In genomic region chrX:15269120-15269519, GRCh38 we compare ENCODE assay signal across 19 cellular contexts. TPM values are rescaled to one million over a fixed set of nuclear protein-coding genes. Genes with fewer than 3 reads are reported as not detected.
DNase-seq lines count a peak whose midpoint lies in the region; ATAC-seq, FAIRE-seq and TF ChIP-seq lines count a peak whose summit lies in the region.
"Had no signal": no experiment of that assay in that cellular context is flagged by ENCODE, and none has a peak within 500 bp of the region (broad histone marks: within the 10 kb centered on the region; RNA-seq: fewer than 3 reads in every experiment).

No MANE protein-coding gene starts in this region.

- H2AFZ ChIP-seq in Loucy (ENCODE audit: low read length) (no peak overlapping the region), HepG2 (ENCODE audit: low read length) (no peak overlapping the region)

- TSS peak; percentile 76 for BruUV-seq in HepG2 (replicated peaks; lab: Mats Ljungman, UMichigan)

- peak overlapping the region; percentile 57 for H3K27ac Mint-ChIP-seq in CD4-positive, alpha-beta T cell

- intact Hi-C loops in CD4-positive, alpha-beta T cell (cut with DNase I, micrococcal nuclease): no loop called here
- intact Hi-C loops in body of pancreas (cut with DNase I): no loop called here
- intact Hi-C loops in HepG2 (cut with micrococcal nuclease; ENCODE audit: unreplicated experiment): loop anchor here (2.0 kb wide), 1 partner anchor 66 kb away; the partner anchor contains the start of gene PIGA
- intact Hi-C loops in heart right ventricle (cut with DNase I): no loop called here

- POLR2A ChIA-PET in CD4-positive, alpha-beta T cell (lab: Charles Lee): interaction anchor here (1.0 kb wide), 1 partner anchor 16 kb away, joined by 3 read pairs; no protein-coding TSS in a partner anchor
- POLR2A ChIA-PET in HepG2 (lab: Yijun Ruan, JAX): interaction anchor here (1.2 kb wide), 2 partner anchors 33 to 1535 kb away, joined by 3 to 4 read pairs; partner anchors contain the start of genes OFD1 and TRAPPC2

- 40 to 64% methylated on average over 1 of the region's 1 CpG for WGBS in body of pancreas, 2 donors
- 17% methylated on average over 1 of the region's 1 CpG for WGBS in HepG2 (ENCODE audit: low lambda C conversion rate)
- 85 to 100% methylated on average over 1 of the region's 1 CpG for WGBS in heart right ventricle, 2 donors

- no peak overlapping the region for H3K4me3 Mint-ChIP-seq in CD4-positive, alpha-beta T cell

- H3K9ac ChIP-seq in Loucy (ENCODE audit: low read depth, low read length, poor library complexity, severe bottlenecking) (peak overlapping the region; percentile 76), HepG2 (ENCODE audit: insufficient read depth, low read depth, low read length) (peak overlapping the region; percentile 22; the same call in 1 of the 2 replicates)

- H3K79me2 ChIP-seq in Loucy (ENCODE audit: insufficient read depth, low read length): no peaks in the 10 kb centered on the region
- no peaks in the 10 kb centered on the region for H3K79me2 ChIP-seq in HepG2 (ENCODE audit: insufficient read depth, low read length)

- TF ChIP-seq POLR2A in body of pancreas (IDR thresholded peaks at IDR 0.05): no peak
- no peak for TF ChIP-seq POLR2A in HepG2 (IDR thresholded peaks at IDR 0.05; ENCODE audit: insufficient read depth in 1 of 2, low read depth in 2 of 2, low read length in 2 of 2)

- H3K27me3 Mint-ChIP-seq in CD4-positive, alpha-beta T cell: no peaks in the 10 kb centered on the region
- H3K27me3 Mint-ChIP-seq: activated naive CD4-positive, alpha-beta T cell treated with anti-CD3 and anti-CD28 coated beads, Interleukin-2, amount 10 ng/mL, durations not matched to agents 7 days and 5 days had no signal

- H3K36me3 ChIP-seq in Loucy (ENCODE audit: insufficient read depth, low read length) (no peaks in the 10 kb centered on the region), body of pancreas (replicated peaks in 1 of 2; ENCODE audit: insufficient read depth in 1 of 2, low read depth in 2 of 2) (no peaks in the 10 kb centered on the region), HepG2 (replicated peaks in 1 of 2; ENCODE audit: control insufficient read depth in 1 of 2, insufficient read depth in 2 of 2, low read length in 2 of 2) (no peaks in the 10 kb centered on the region), heart right ventricle (no peaks in the 10 kb centered on the region)
- H3K36me3 ChIP-seq: suprapubic skin had no signal

- H3K9me3 ChIP-seq in CD4-positive, alpha-beta T cell (ENCODE audit: control insufficient read depth, low read length): no peaks in the 10 kb centered on the region
- H3K9me3 ChIP-seq in Loucy (ENCODE audit: insufficient read depth, low read depth, low read length) (no peaks in the 10 kb centered on the region), body of pancreas (no peaks in the 10 kb centered on the region), HepG2 (ENCODE audit: low read length) (no peaks in the 10 kb centered on the region), heart right ventricle (peaks cover 0 to 5% (median 0%) of the 10 kb centered on the region in 11 donors)
- H3K9me3 ChIP-seq: suprapubic skin had no signal

- TF ChIP-seq CTCF in CD4-positive, alpha-beta T cell (IDR thresholded peaks at IDR 0.05): no peak
- no peak for TF ChIP-seq CTCF in Loucy (conservative IDR thresholded peaks at IDR 0.05; ENCODE audit: low read length)
- TF ChIP-seq CTCF in body of pancreas (IDR thresholded peaks at IDR 0.05): no peak
- TF ChIP-seq CTCF in HepG2 (CRISPR knock-in tag; IDR thresholded peaks at IDR 0.05): no peak
- no peak for TF ChIP-seq CTCF in heart right ventricle (IDR thresholded peaks at IDR 0.05)

- H3K9me3 Mint-ChIP-seq in CD4-positive, alpha-beta T cell: no peaks in the 10 kb centered on the region

- no peak for FAIRE-seq in HepG2 (lab: Jason Lieb, UNC)

- H3K4me1 Mint-ChIP-seq in CD4-positive, alpha-beta T cell (ENCODE audit: low read depth): peaks cover 11% of the 10 kb centered on the region

- H4K20me1 ChIP-seq in Loucy (ENCODE audit: insufficient read depth, low read length, poor library complexity, severe bottlenecking): no peaks in the 10 kb centered on the region
- no peaks in the 10 kb centered on the region for H4K20me1 ChIP-seq in HepG2 (ENCODE audit: insufficient read depth, low read length)

- peak overlapping the region; percentile 76 for H3K4me3 ChIP-seq in Loucy (ENCODE audit: low read length, poor library complexity, severe bottlenecking)
- H3K4me3 ChIP-seq in body of pancreas: no peak overlapping the region
- peak overlapping the region in 2 of 3 experiments; percentile 19 to 60; a peak in 2 of 6 replicates for H3K4me3 ChIP-seq in HepG2 (replicated peaks in 1 of 3; ENCODE audit: insufficient read depth in 1 of 3, low read depth in 2 of 3, low read length in 3 of 3)
- H3K4me3 ChIP-seq in heart right ventricle: peak overlapping the region in 3 of 10 donors; percentile 28 to 38 (median 36)

- in situ Hi-C loops in HepG2 (cut with HindIII; ENCODE audit: extremely low pct_ligation_motif_present, low pct_unique_long_range_greater_than_20kb): no loop called here

- H3K9me2 ChIP-seq in Loucy (replicated peaks; ENCODE audit: low read depth, low read length): no peaks in the 10 kb centered on the region

- TF ChIP-seq EP300 in HepG2 (IDR thresholded peaks at IDR 0.05; ENCODE audit: low read depth in 2 of 2, low read length in 2 of 2) (no peak), HepG2 (CRISPR knock-in tag; IDR thresholded peaks at IDR 0.05; ENCODE audit: borderline replicate concordance) (no peak)

- peaks cover 8% of the 10 kb centered on the region for H3K4me1 ChIP-seq in Loucy (ENCODE audit: insufficient read depth, low read length, poor library complexity, severe bottlenecking)
- no peaks in the 10 kb centered on the region for H3K4me1 ChIP-seq in body of pancreas
- H3K4me1 ChIP-seq in HepG2 (ENCODE audit: insufficient read depth, low read length): peaks cover 40% of the 10 kb centered on the region
- H3K4me1 ChIP-seq in heart right ventricle: no peaks in the 10 kb centered on the region

- CTCF ChIA-PET in CD4-positive, alpha-beta T cell (lab: Charles Lee): no interaction called here
- CTCF ChIA-PET in HepG2 (lab: Yijun Ruan, JAX; ENCODE audit: low intra/inter-chr PET ratio, low total read pairs): no interaction called here

- no peaks in the 10 kb centered on the region for H3K36me3 Mint-ChIP-seq in CD4-positive, alpha-beta T cell (ENCODE audit: low read depth)
- H3K36me3 Mint-ChIP-seq: activated naive CD4-positive, alpha-beta T cell treated with anti-CD3 and anti-CD28 coated beads, Interleukin-2, amount 10 ng/mL, durations not matched to agents 7 days and 5 days had no signal

- no peaks in the 10 kb centered on the region for H3F3A ChIP-seq in Loucy (ENCODE audit: low read depth)

- no peak for ATAC-seq in CD4-positive, alpha-beta T cell (ENCODE audit: poor library complexity)
- ATAC-seq in body of pancreas: no peak
- ATAC-seq in HepG2: no peak
- ATAC-seq in HG03095 (IDR thresholded peaks at IDR 0.05; ENCODE audit: unreplicated experiment): no peak
- no peak for ATAC-seq in heart right ventricle

- no peak for TF ChIP-seq RAD21 in HepG2 (CRISPR knock-in tag; IDR thresholded peaks at IDR 0.05)

- DNase-seq in CD4-positive, alpha-beta T cell: no peak
- no peak for DNase-seq in body of pancreas
- peak; percentile 12 for DNase-seq in HepG2 (ENCODE audit: low spot score)
- DNase-seq in heart right ventricle: no peak
- no peak for DNase-seq in retina
- no peak for DNase-seq in DMS 273 treated with DMSO at 0.1 percent for 48 hours (lab: John Stamatoyannopoulos, UW)
- DNase-seq: activated naive CD4-positive, alpha-beta T cell treated with anti-CD3 and anti-CD28 coated beads, Interleukin-2, amount 10 ng/mL, durations not matched to agents 7 days and 5 days; glutamatergic neuron; Karpas-422; NCI-H1048; NCI-H187 treated with DMSO at 0.1 percent for 48 hours had no signal

- no peaks in the 10 kb centered on the region for H3K27me3 ChIP-seq in CD4-positive, alpha-beta T cell (ENCODE audit: control insufficient read depth, insufficient read depth, low read length)
- no peaks in the 10 kb centered on the region for H3K27me3 ChIP-seq in Loucy (ENCODE audit: insufficient read depth, low read length, poor library complexity, severe bottlenecking)
- no peaks in the 10 kb centered on the region for H3K27me3 ChIP-seq in body of pancreas
- no peaks in the 10 kb centered on the region for H3K27me3 ChIP-seq in HepG2 (ENCODE audit: control insufficient read depth in 1 of 2, insufficient read depth in 2 of 2, low read length in 2 of 2)
- peaks cover 0 to 5% (median 0%) of the 10 kb centered on the region in 7 donors for H3K27me3 ChIP-seq in heart right ventricle
- H3K27me3 ChIP-seq: suprapubic skin had no signal

- peak overlapping the region; percentile 76 for H3K4me2 ChIP-seq in Loucy (ENCODE audit: low read depth, low read length, poor library complexity, severe bottlenecking)
- peak overlapping the region; percentile 75 for H3K4me2 ChIP-seq in HepG2 (ENCODE audit: low read depth, low read length)

- H3K27ac ChIP-seq in CD4-positive, alpha-beta T cell (ENCODE audit: low read depth, low read length): no peak overlapping the region
- peak overlapping the region; percentile 19 to 84 (median 66) for H3K27ac ChIP-seq in body of pancreas
- peak overlapping the region; percentile 82 for H3K27ac ChIP-seq in HepG2 (ENCODE audit: extremely low read length, insufficient read depth, low read length)
- no peak overlapping the region for H3K27ac ChIP-seq in heart right ventricle
- H3K27ac ChIP-seq: C4-2B, suprapubic skin had no signal

RNA-seq across cellular contexts. Expression of gene ASB9, which starts 0.8 kb away (rescaled TPM):
- total RNA-seq in CD4-positive, alpha-beta T cell: under 1 TPM in 1 of 2 experiments, not detected in 1; 0.14 TPM
- 1 to 10 TPM; 1.6 to 4.9 TPM for total RNA-seq in body of pancreas
- total RNA-seq in HepG2 (2016; rRNA removed; fragmentation: Illumina TruSeq; extraction: Trizol): 13.8 and 18.2 TPM in 2 replicates
- total RNA-seq in HepG2 (2016; cell fraction: cytosol; rRNA removed; fragmentation: Illumina TruSeq; extraction: Trizol; ENCODE audit: low read depth): 2.5 and 2.9 TPM in 2 replicates
- total RNA-seq in HepG2 (2016; cell fraction: insoluble cytoplasmic fraction; rRNA removed; fragmentation: Illumina TruSeq; extraction: Trizol): 13.0 and 18.9 TPM in 2 replicates
- 5.6 and 6.2 TPM in 2 replicates for total RNA-seq in HepG2 (2016; cell fraction: membrane; rRNA removed; fragmentation: Illumina TruSeq; extraction: Trizol)
- total RNA-seq in HepG2 (2016; cell fraction: nucleus; rRNA removed; fragmentation: Illumina TruSeq; extraction: Trizol): 5.5 and 5.7 TPM in 2 replicates
- polyA plus RNA-seq in HepG2 (2011; rRNA removed): 3.9 and 4.2 TPM in 2 replicates
- polyA plus RNA-seq in HepG2 (2011; cell fraction: cytosol; rRNA removed): 2.4 and 2.8 TPM in 2 replicates
- polyA plus RNA-seq in HepG2 (2011; cell fraction: nucleus; rRNA removed): 1.3 and 1.4 TPM in 2 replicates
- 3.0 and 9.4 TPM in 2 replicates for polyA plus RNA-seq in HepG2 (2012)
- 1.4 and 2.5 TPM in 2 replicates for polyA plus RNA-seq in HepG2 (2016; cell fraction: cytosol; fragmentation: Illumina TruSeq; extraction: Trizol; ENCODE audit: low read depth)
- polyA plus RNA-seq in HepG2 (2016; cell fraction: insoluble cytoplasmic fraction; fragmentation: Illumina TruSeq; extraction: Trizol; ENCODE audit: low read depth): 13.5 and 14.9 TPM in 2 replicates
- 3.8 and 4.5 TPM in 2 replicates for polyA plus RNA-seq in HepG2 (2016; cell fraction: membrane; fragmentation: Illumina TruSeq; extraction: Trizol; ENCODE audit: low read depth)
- polyA plus RNA-seq in HepG2 (2016; cell fraction: nucleus; fragmentation: Illumina TruSeq; extraction: Trizol; ENCODE audit: insufficient read depth, low read depth): 8.7 and 9.7 TPM in 2 replicates
- polyA minus RNA-seq in HepG2 (2011; rRNA and poly(A)+ RNA removed; ENCODE audit: low replicate concordance): 8.4 and 41.0 TPM in 2 replicates
- 1.1 and 2.1 TPM in 2 replicates for polyA minus RNA-seq in HepG2 (2011; cell fraction: cytosol; rRNA and poly(A)+ RNA removed)
- 1.4 and 2.0 TPM in 2 replicates for polyA minus RNA-seq in HepG2 (2011; cell fraction: nucleus; rRNA and poly(A)+ RNA removed)
- total RNA-seq in heart right ventricle: 1 to 10 TPM in 2 of 10 donors, under 1 TPM in 8; 0.39 to 1.5 (median 0.86) TPM
- 1 to 10 TPM in 1 of 2 donors, under 1 TPM in 1; 0.59 to 1.6 TPM for polyA plus RNA-seq in heart right ventricle

RNA-seq across cellular contexts. Expression of gene ASB11, which starts 46.3 kb away (rescaled TPM):
- not detected for total RNA-seq in CD4-positive, alpha-beta T cell
- total RNA-seq in body of pancreas (under 1 TPM in 1 of 2 donors, not detected in 1; 0.52 TPM), HepG2 (2016; rRNA removed; fragmentation: Illumina TruSeq; extraction: Trizol) (not detected in 2 replicates), heart right ventricle (100 to 1,000 TPM in 7 of 10 donors, 10 to 100 TPM in 3; 64.9 to 149 (median 101) TPM)
- total RNA-seq in HepG2 (2016; cell fraction: cytosol; rRNA removed; fragmentation: Illumina TruSeq; extraction: Trizol; ENCODE audit: low read depth): not detected in 2 replicates
- total RNA-seq in HepG2 (2016; cell fraction: insoluble cytoplasmic fraction; rRNA removed; fragmentation: Illumina TruSeq; extraction: Trizol): not detected in 2 replicates
- not detected in 2 replicates for total RNA-seq in HepG2 (2016; cell fraction: membrane; rRNA removed; fragmentation: Illumina TruSeq; extraction: Trizol)
- total RNA-seq in HepG2 (2016; cell fraction: nucleus; rRNA removed; fragmentation: Illumina TruSeq; extraction: Trizol): not detected in 2 replicates
- polyA plus RNA-seq in HepG2 (2011; rRNA removed) (not detected in 2 replicates), heart right ventricle (10 to 100 TPM in 1 of 2 donors, 1 to 10 TPM in 1; 4.3 to 18.1 TPM)
- polyA plus RNA-seq in HepG2 (2011; cell fraction: cytosol; rRNA removed): not detected in 2 replicates
- not detected in 2 replicates for polyA plus RNA-seq in HepG2 (2011; cell fraction: nucleus; rRNA removed)
- 0.07 TPM in 1 of 2 replicates, not detected in the other for polyA plus RNA-seq in HepG2 (2012)
- not detected in 2 replicates for polyA plus RNA-seq in HepG2 (2016; cell fraction: cytosol; fragmentation: Illumina TruSeq; extraction: Trizol; ENCODE audit: low read depth)
- not detected in 2 replicates for polyA plus RNA-seq in HepG2 (2016; cell fraction: insoluble cytoplasmic fraction; fragmentation: Illumina TruSeq; extraction: Trizol; ENCODE audit: low read depth)
- not detected in 2 replicates for polyA plus RNA-seq in HepG2 (2016; cell fraction: membrane; fragmentation: Illumina TruSeq; extraction: Trizol; ENCODE audit: low read depth)
- polyA plus RNA-seq in HepG2 (2016; cell fraction: nucleus; fragmentation: Illumina TruSeq; extraction: Trizol; ENCODE audit: insufficient read depth, low read depth): not detected in 2 replicates
- not detected in 2 replicates for polyA minus RNA-seq in HepG2 (2011; rRNA and poly(A)+ RNA removed; ENCODE audit: low replicate concordance)
- not detected in 2 replicates for polyA minus RNA-seq in HepG2 (2011; cell fraction: cytosol; rRNA and poly(A)+ RNA removed)
- not detected in 2 replicates for polyA minus RNA-seq in HepG2 (2011; cell fraction: nucleus; rRNA and poly(A)+ RNA removed)
- total RNA-seq: activated CD8-positive, alpha-beta memory T cell treated with anti-CD3 and anti-CD28 coated beads for 36 hours; aorta; NCI-H460 had no signal
- polyA plus RNA-seq: AG04450, aorta had no signal

Comparison
In these comparisons a context has a peak if more than half of its experiments do, and no peak if none do; other contexts are left out.
1. H3K27ac ChIP-seq: peak in body of pancreas (4 of 4) and HepG2 (single experiment); none in CD4-positive, alpha-beta T cell (single experiment) and heart right ventricle (0 of 10).
2. H3K4me3 ChIP-seq: peak in Loucy (single experiment) and HepG2 (2 of 3); none in body of pancreas (0 of 2).
3. RNA of gene ASB11, which starts 46.3 kb away (total RNA-seq): 64.9 to 149 TPM in heart right ventricle; 0.52 TPM in body of pancreas, not detected in CD4-positive, alpha-beta T cell and not detected in HepG2; every median in the first group is over 10 times any median in the second.